Comparison of ENCODE assay signal across 21 cellular contexts in genomic region chr10:96457341-96457740, GRCh38. TPM values are rescaled to one million over a fixed set of nuclear protein-coding genes. Genes with fewer than 3 reads are reported as not detected.
A peak's percentile ranks its signal among the peaks of the same experiment; 100 is the strongest.
DNase-seq lines count a peak whose midpoint lies in the region; ATAC-seq and TF ChIP-seq lines count a peak whose summit lies in the region.
"Had no signal": no experiment of that assay in that cellular context is flagged by ENCODE, and none has a peak within 500 bp of the region (broad histone marks: within the 10 kb centered on the region; RNA-seq: fewer than 3 reads in every experiment).

No MANE protein-coding gene starts in this region.

- peaks cover 0 to 7% (median 3%) of the 10 kb centered on the region in 4 donors for H3K9me3 ChIP-seq in stomach
- H3K9me3 ChIP-seq: Caco-2 had no signal

- peaks cover 4% of the 10 kb centered on the region for H3K9me3 Mint-ChIP-seq in activated CD8-positive, alpha-beta memory T cell treated with anti-CD3 and anti-CD28 coated beads, Interleukin-2, amount 10 ng/mL, durations not matched to agents 7 days and 5 days (ENCODE audit: low read depth)
- H3K9me3 Mint-ChIP-seq in WTC11 = peaks cover 23% of the 10 kb centered on the region
- H3K9me3 Mint-ChIP-seq: HFFc6 had no signal

- no peak for TF ChIP-seq EP300 in stomach (IDR thresholded peaks at IDR 0.05)

- peaks cover 11% of the 10 kb centered on the region for H3K27me3 Mint-ChIP-seq in activated CD8-positive, alpha-beta memory T cell treated with anti-CD3 and anti-CD28 coated beads, Interleukin-2, amount 10 ng/mL, durations not matched to agents 7 days and 5 days
- H3K27me3 Mint-ChIP-seq in WTC11 (ENCODE audit: low read depth) = no peaks in the 10 kb centered on the region

- intact Hi-C loops in stomach (cut with DNase I; ENCODE audit: low total_unique reads) = no loop called here

- no peaks in the 10 kb centered on the region for H3K27me3 ChIP-seq in stomach

- POLR2A ChIA-PET in WTC11 (lab: Charles Lee) = no interaction called here

- no peaks in the 10 kb centered on the region for H3K36me3 ChIP-seq in stomach

- CTCF ChIA-PET in activated CD8-positive, alpha-beta memory T cell treated with anti-CD3 and anti-CD28 coated beads, Interleukin-2, amount 10 ng/mL, durations not matched to agents 7 days and 5 days (lab: Charles Lee) = no interaction called here
- CTCF ChIA-PET in WTC11 (lab: Charles Lee) = interaction anchor here (0.8 to 1.2 kb wide), 3 partner anchors 12 to 87 kb away, joined by 3 to 4 read pairs (median 3); no protein-coding TSS in a partner anchor

- no peak overlapping the region for H3K27ac ChIP-seq in stomach
- H3K27ac ChIP-seq: C4-2B, GM23248 had no signal

- no peak overlapping the region for H3K4me3 ChIP-seq in stomach
- H3K4me3 ChIP-seq: GM12878, GM23248 had no signal

- no peak for TF ChIP-seq CTCF in WTC11 (IDR thresholded peaks at IDR 0.05)
- TF ChIP-seq CTCF in stomach (IDR thresholded peaks at IDR 0.05) = no peak

- ATAC-seq in activated CD8-positive, alpha-beta memory T cell treated with anti-CD3 and anti-CD28 coated beads, Interleukin-2, amount 10 ng/mL, durations not matched to agents 7 days and 5 days = no peak
- ATAC-seq in WTC11 = no peak
- ATAC-seq in HG02678 (IDR thresholded peaks at IDR 0.05; ENCODE audit: unreplicated experiment) = no peak
- ATAC-seq: GM12878, HCT116 had no signal

- H3K4me1 Mint-ChIP-seq in activated CD8-positive, alpha-beta memory T cell treated with anti-CD3 and anti-CD28 coated beads, Interleukin-2, amount 10 ng/mL, durations not matched to agents 7 days and 5 days = no peaks in the 10 kb centered on the region
- peaks cover 37% of the 10 kb centered on the region for H3K4me1 Mint-ChIP-seq in WTC11

- no peak for TF ChIP-seq POLR2A in stomach (IDR thresholded peaks at IDR 0.05)

- 72 to 87% (median 81%) methylated on average over 5 of the region's 5 CpGs for whole genome bisulfite sequencing in stomach, 5 donors

- peak; percentile 5 for DNase-seq in activated CD8-positive, alpha-beta memory T cell treated with anti-CD3 and anti-CD28 coated beads, Interleukin-2, amount 10 ng/mL, durations not matched to agents 7 days and 5 days
- no peak for DNase-seq in activated CD8-positive, alpha-beta memory T cell treated with anti-CD3 and anti-CD28 coated beads, Interleukin-2, amount 50 U/mL, for 48 hours
- no peak for DNase-seq in WTC11 (ENCODE audit: low spot score)
- DNase-seq in islet precursor cell = peak; percentile 38
- no peak for DNase-seq in NCI-H2171 (lab: John Stamatoyannopoulos, UW)
- DNase-seq in NCI-H524 treated with DMSO at 0.1 percent for 48 hours (lab: John Stamatoyannopoulos, UW) = no peak
- DNase-seq in stomach = no peak
- DNase-seq: 8988T; Caco-2; CD4-positive, alpha-beta T cell; DMS153; DND-41; EL; GM23248; HFFc6; KG1 had no signal

- no peaks in the 10 kb centered on the region for H3K36me3 Mint-ChIP-seq in activated CD8-positive, alpha-beta memory T cell treated with anti-CD3 and anti-CD28 coated beads, Interleukin-2, amount 10 ng/mL, durations not matched to agents 7 days and 5 days
- peaks cover 21% of the 10 kb centered on the region for H3K36me3 Mint-ChIP-seq in WTC11

- peaks cover 0 to 3% (median 0%) of the 10 kb centered on the region in 4 donors for H3K4me1 ChIP-seq in stomach
- H3K4me1 ChIP-seq: Caco-2 had no signal

- no peak overlapping the region for H3K4me3 Mint-ChIP-seq in activated CD8-positive, alpha-beta memory T cell treated with anti-CD3 and anti-CD28 coated beads, Interleukin-2, amount 10 ng/mL, durations not matched to agents 7 days and 5 days
- H3K4me3 Mint-ChIP-seq in WTC11 = no peak overlapping the region
- H3K4me3 Mint-ChIP-seq: CD4-positive, alpha-beta T cell; HFFc6 had no signal

- H3K27ac Mint-ChIP-seq in activated CD8-positive, alpha-beta memory T cell treated with anti-CD3 and anti-CD28 coated beads, Interleukin-2, amount 10 ng/mL, durations not matched to agents 7 days and 5 days = no peak overlapping the region
- H3K27ac Mint-ChIP-seq in WTC11 = 0 out of 2 replicates have a peak overlapping the region, but pooled peaks have one; percentile 39
- H3K27ac Mint-ChIP-seq: CD4-positive, alpha-beta T cell; HFFc6 had no signal

TF ChIP-seq in WTC11, 78 proteins besides CTCF, POLR2A, EP300 and RAD21:
- TF ChIP-seq GTF2I (CRISPR knock-in tag; conservative IDR thresholded peaks at IDR 0.05) = no peak
- no peak for TF ChIP-seq ZNF219 (CRISPR knock-in tag; IDR thresholded peaks at IDR 0.05; ENCODE audit: borderline replicate concordance)
- no peak for TF ChIP-seq NFYB (CRISPR knock-in tag; conservative IDR thresholded peaks at IDR 0.05; ENCODE audit: low read depth)
- TF ChIP-seq OVOL2 (CRISPR knock-in tag; IDR thresholded peaks at IDR 0.05; ENCODE audit: borderline replicate concordance) = no peak

RNA-seq across cellular contexts. Expression of gene TLL2, which starts 56.4 kb away (rescaled TPM):
- not detected for total RNA-seq in activated CD8-positive, alpha-beta memory T cell treated with anti-CD3 and anti-CD28 coated beads, Interleukin-2, amount 10 ng/mL, durations not matched to agents 7 days and 5 days
- total RNA-seq in WTC11 (2021) (9.1 to 9.2 TPM (median 9.1 TPM) in 3 replicates), stomach (1 to 10 TPM in 1 of 5 donors, under 1 TPM in 2, not detected in 2; 0.55 to 1.4 (median 0.58) TPM)
- polyA plus RNA-seq in stomach = under 1 TPM; 0.37 to 0.65 (median 0.46) TPM
- total RNA-seq: CD4-positive, alpha-beta T cell; HT-29 had no signal

Comparison
In these comparisons a context has a peak if more than half of its experiments do, and no peak if none do; other contexts are left out.
1. DNase-seq: peak in activated CD8-positive, alpha-beta memory T cell treated with anti-CD3 and anti-CD28 coated beads, Interleukin-2, amount 10 ng/mL, durations not matched to agents 7 days and 5 days (single experiment) and islet precursor cell (single experiment); none in activated CD8-positive, alpha-beta memory T cell treated with anti-CD3 and anti-CD28 coated beads, Interleukin-2, amount 50 U/mL, for 48 hours (single experiment), WTC11 (single experiment), NCI-H2171 (single experiment), NCI-H524 treated with DMSO at 0.1 percent for 48 hours (single experiment) and stomach (single experiment).